ENCODE assay signal across 8 cellular contexts in genomic region chr18:62249478-62250097, GRCh38.
DNase-seq lines count a peak whose midpoint lies in the region; ATAC-seq and TF ChIP-seq lines count a peak whose summit lies in the region.

No MANE protein-coding gene starts in this region.

- CTCF ChIA-PET in AG04449 (lab: Yijun Ruan, JAX): interaction anchor here (0.7 to 7.3 kb wide), 31 partner anchors 9 to 940 kb away, joined by 3 to 111 read pairs (median 7); partner anchors contain the start of genes PIGN and RELCH

- H3K27ac ChIP-seq in Peyer's patch: no peak overlapping the region
- no peak overlapping the region for H3K27ac ChIP-seq in neutrophil

- H3K9me3 ChIP-seq in Peyer's patch (no peaks in the 10 kb centered on the region), neutrophil (no peaks in the 10 kb centered on the region)

- POLR2A ChIA-PET in AG04449 (lab: Yijun Ruan, JAX): no interaction called here

- DNase-seq in AG04449 (ENCODE audit: low read depth, low spot score): peak; percentile 19
- DNase-seq in Jurkat, Clone E6-1 (ENCODE audit: low read depth, low spot score): peak; percentile 73
- peak; percentile 54 to 94 (median 83) for DNase-seq in Peyer's patch
- peak; percentile 72 to 74 for DNase-seq in activated T-cell treated with anti-CD3 and anti-CD28 coated beads, Interleukin-2, amount 50 U/mL, for 72 hours
- DNase-seq in fibroblast of the aortic adventitia (ENCODE audit: low read depth): peak; percentile 88
- peak; percentile 46 for DNase-seq in stromal cell of bone marrow (ENCODE audit: low read depth)

- no peak overlapping the region for H3K4me3 ChIP-seq in AG04449 (ENCODE audit: low read depth, low read length)
- H3K4me3 ChIP-seq in Jurkat, Clone E6-1 (ENCODE audit: low read length): no peak overlapping the region
- no peak overlapping the region for H3K4me3 ChIP-seq in Peyer's patch
- no peak overlapping the region for H3K4me3 ChIP-seq in fibroblast of the aortic adventitia (ENCODE audit: low read depth, low read length)
- H3K4me3 ChIP-seq in neutrophil (ENCODE audit: low read depth in 1 of 2, low read length in 1 of 2): no peak overlapping the region

- H3K27me3 Mint-ChIP-seq in activated T-cell treated with anti-CD3 and anti-CD28 coated beads, Interleukin-2, amount 50 U/mL, for 72 hours (ENCODE audit: low read depth): no peaks in the 10 kb centered on the region

- H3K9me3 Mint-ChIP-seq in activated T-cell treated with anti-CD3 and anti-CD28 coated beads, Interleukin-2, amount 50 U/mL, for 72 hours: no peaks in the 10 kb centered on the region

- peaks cover 0 to 18% (median 0%) of the 10 kb centered on the region in 3 donors for H3K36me3 ChIP-seq in Peyer's patch
- peaks cover 54% of the 10 kb centered on the region for H3K36me3 ChIP-seq in neutrophil

- H3K4me1 ChIP-seq in Peyer's patch (no peaks in the 10 kb centered on the region), neutrophil (ENCODE audit: control insufficient read depth in 1 of 2, insufficient read depth in 1 of 2, low read depth in 1 of 2, low read length in 1 of 2) (no peaks in the 10 kb centered on the region)

- H3K4me1 Mint-ChIP-seq in activated T-cell treated with anti-CD3 and anti-CD28 coated beads, Interleukin-2, amount 50 U/mL, for 72 hours (ENCODE audit: low read depth): no peaks in the 10 kb centered on the region

- no peak overlapping the region for H3K27ac Mint-ChIP-seq in activated T-cell treated with anti-CD3 and anti-CD28 coated beads, Interleukin-2, amount 50 U/mL, for 72 hours

- ATAC-seq in GM18861 (IDR thresholded peaks at IDR 0.05; ENCODE audit: unreplicated experiment): peak; percentile 73
- ATAC-seq in activated T-cell treated with anti-CD3 and anti-CD28 coated beads, Interleukin-2, amount 50 U/mL, for 72 hours (replicated peaks in 1 of 2): peak in 1 of 2 donors; percentile 41

- H3K27me3 ChIP-seq in Peyer's patch: no peaks in the 10 kb centered on the region
- H3K27me3 ChIP-seq in neutrophil: no peaks in the 10 kb centered on the region

- H3K36me3 Mint-ChIP-seq in activated T-cell treated with anti-CD3 and anti-CD28 coated beads, Interleukin-2, amount 50 U/mL, for 72 hours (ENCODE audit: insufficient read depth in 2 of 2): peaks cover 0 to under 1% of the 10 kb centered on the region in 2 donors

- no peak for TF ChIP-seq POLR2A in Peyer's patch (IDR thresholded peaks at IDR 0.05)

- H3K4me3 Mint-ChIP-seq in activated T-cell treated with anti-CD3 and anti-CD28 coated beads, Interleukin-2, amount 50 U/mL, for 72 hours: no peak overlapping the region

- TF ChIP-seq CTCF in AG04449 (IDR thresholded peaks at IDR 0.05; ENCODE audit: insufficient read depth, low read length, missing control alignments) (peak; percentile 76), Peyer's patch (IDR thresholded peaks at IDR 0.05) (peak; percentile 35 to 80 (median 78)), fibroblast of the aortic adventitia (IDR thresholded peaks at IDR 0.05; ENCODE audit: insufficient read depth, low read length) (peak; percentile 80), neutrophil (IDR thresholded peaks at IDR 0.05) (peak; percentile 61)

Comparison
In these comparisons a context has a peak if more than half of its experiments do, and no peak if none do; other contexts are left out.
1. DNase-seq: peak in every context shown above with its lines; median percentile 88 in fibroblast of the aortic adventitia; 83 in Peyer's patch; 73 in Jurkat, Clone E6-1; 73 in activated T-cell treated with anti-CD3 and anti-CD28 coated beads, Interleukin-2, amount 50 U/mL, for 72 hours; 46 in stromal cell of bone marrow; 19 in AG04449.